Comparison of ENCODE assay signal across 8 cellular contexts in the genomic region with DNA sequence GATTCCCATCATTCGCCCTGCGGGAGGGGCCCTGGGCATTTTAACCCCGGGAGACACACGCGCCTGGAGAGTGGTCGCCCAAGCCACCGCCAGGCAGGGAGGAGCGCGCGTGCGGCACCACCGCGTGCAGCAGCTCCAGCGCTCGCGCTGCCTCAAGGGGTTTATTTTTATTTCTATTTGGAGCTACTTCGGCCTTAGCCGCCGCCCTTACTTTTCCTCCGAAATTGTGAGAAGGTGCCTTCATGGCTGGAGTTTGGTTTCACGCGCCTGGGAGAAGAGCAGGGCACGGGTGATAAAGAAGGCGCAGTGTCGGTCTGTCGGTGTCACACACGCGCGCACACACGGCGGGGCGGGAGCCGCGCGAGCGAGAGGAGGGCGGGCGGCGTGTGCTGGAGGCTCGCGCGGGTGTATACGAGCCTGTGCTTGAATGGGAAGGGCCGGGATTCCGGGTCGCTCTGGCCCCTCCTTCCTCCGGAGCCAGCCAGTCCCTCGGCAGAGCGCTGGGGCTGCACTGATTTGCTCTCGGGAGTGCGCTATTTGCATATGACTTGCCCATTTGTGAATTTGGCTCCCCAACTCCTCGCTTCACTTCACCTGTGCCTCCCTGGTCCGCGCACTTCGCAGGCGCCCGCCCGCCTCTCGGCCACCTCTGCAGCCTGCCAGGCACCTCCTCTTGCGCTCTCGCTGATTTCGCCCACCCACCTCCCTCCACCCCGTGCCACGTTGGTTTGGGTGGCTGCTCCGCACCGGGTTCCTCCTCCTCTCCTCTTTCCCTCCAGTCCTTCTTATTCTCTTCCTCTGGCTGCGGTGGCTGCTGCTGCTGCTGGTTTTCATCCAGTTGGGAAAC.
A peak's percentile ranks its signal among the peaks of the same experiment; 100 is the strongest.
DNase-seq lines count a peak whose midpoint lies in the region; ATAC-seq and TF ChIP-seq lines count a peak whose summit lies in the region.

No MANE protein-coding gene starts in this region.

- no peaks in the 10 kb centered on the region for H3K36me3 ChIP-seq in mammary epithelial cell (ENCODE audit: insufficient read depth, low read length)
- no peaks in the 10 kb centered on the region for H3K36me3 ChIP-seq in iPS-18a (ENCODE audit: control insufficient read depth, low read depth, low read length)
- no peaks in the 10 kb centered on the region for H3K36me3 ChIP-seq in sigmoid colon

- TF ChIP-seq POLR2A in sigmoid colon (IDR thresholded peaks at IDR 0.05) = peak; percentile 75 to 83

- no peak for ATAC-seq in HG02870 (IDR thresholded peaks at IDR 0.05; ENCODE audit: unreplicated experiment)
- no peak for ATAC-seq in HG03139 (IDR thresholded peaks at IDR 0.05; ENCODE audit: unreplicated experiment)

- peak overlapping the region; percentile 83 for H2AFZ ChIP-seq in mammary epithelial cell (ENCODE audit: low read depth, low read length)

- H4K20me1 ChIP-seq in mammary epithelial cell (ENCODE audit: insufficient read depth, low read length) = no peaks in the 10 kb centered on the region

- peak; percentile 24 for DNase-seq in activated naive CD4-positive, alpha-beta T cell treated with anti-CD3 and anti-CD28 coated beads, Interleukin-2, amount 10 ng/mL, durations not matched to agents 7 days and 5 days
- no peak for DNase-seq in activated naive CD4-positive, alpha-beta T cell (lab: John Stamatoyannopoulos, UW)
- DNase-seq in NCI-H2196 treated with DMSO at 0.1 percent for 48 hours (lab: John Stamatoyannopoulos, UW; ENCODE audit: unreplicated experiment) = peak; percentile 74
- DNase-seq in mammary epithelial cell = peak; percentile 90
- peak; percentile 93 for DNase-seq in sigmoid colon

- no peaks in the 10 kb centered on the region for H3K9me3 Mint-ChIP-seq in activated naive CD4-positive, alpha-beta T cell treated with anti-CD3 and anti-CD28 coated beads, Interleukin-2, amount 10 ng/mL, durations not matched to agents 7 days and 5 days

- H3K4me1 Mint-ChIP-seq in activated naive CD4-positive, alpha-beta T cell treated with anti-CD3 and anti-CD28 coated beads, Interleukin-2, amount 10 ng/mL, durations not matched to agents 7 days and 5 days = peaks cover 2% of the 10 kb centered on the region

- no peaks in the 10 kb centered on the region for H3K79me2 ChIP-seq in mammary epithelial cell (ENCODE audit: insufficient read depth, low read length)

- in situ Hi-C loops in mammary epithelial cell (cut with MboI; ENCODE audit: low sequenced_read_pairs in 2 of 2) = no loop called here

- peaks cover 6% of the 10 kb centered on the region for H3K36me3 Mint-ChIP-seq in activated naive CD4-positive, alpha-beta T cell treated with anti-CD3 and anti-CD28 coated beads, Interleukin-2, amount 10 ng/mL, durations not matched to agents 7 days and 5 days

- H3K9me3 ChIP-seq in mammary epithelial cell (replicated peaks; ENCODE audit: insufficient read depth, low read length) = no peaks in the 10 kb centered on the region
- H3K9me3 ChIP-seq in iPS-18a (ENCODE audit: control insufficient read depth, low read depth, low read length) = no peaks in the 10 kb centered on the region
- H3K9me3 ChIP-seq in sigmoid colon = no peaks in the 10 kb centered on the region

- no peak for TF ChIP-seq CTCF in mammary epithelial cell (conservative IDR thresholded peaks at IDR 0.05 in 1 of 2, IDR thresholded peaks at IDR 0.05 in 1 of 2; ENCODE audit: extremely low read depth in 1 of 2, insufficient read depth in 1 of 2, low read depth in 1 of 2, low read length in 2 of 2)
- TF ChIP-seq CTCF in sigmoid colon (IDR thresholded peaks at IDR 0.05) = no peak

- H3K4me3 Mint-ChIP-seq in activated naive CD4-positive, alpha-beta T cell treated with anti-CD3 and anti-CD28 coated beads, Interleukin-2, amount 10 ng/mL, durations not matched to agents 7 days and 5 days = no peak overlapping the region

- 0% methylated on average over 2 of the region's 67 CpGs for WGBS in mammary epithelial cell (ENCODE audit: low coverage, missing lambda C conversion rate)
- 2 to 4% methylated on average over 67 of the region's 67 CpGs for WGBS in sigmoid colon, 2 donors

- BruUV-seq in mammary epithelial cell (replicated peaks; lab: Mats Ljungman, UMichigan) = no TSS peak

- H3K4me1 ChIP-seq in mammary epithelial cell (ENCODE audit: insufficient read depth, low read length) (peaks cover 16% of the 10 kb centered on the region), iPS-18a (ENCODE audit: control insufficient read depth, low read depth, low read length) (peaks cover 43% of the 10 kb centered on the region), sigmoid colon (peaks cover 0 to 39% (median 23%) of the 10 kb centered on the region in 4 donors)

- dilution Hi-C loops in mammary epithelial cell (cut with HindIII; ENCODE audit: low sequenced_read_pairs) = no loop called here

- H3K4me3 ChIP-seq in mammary epithelial cell (replicated peaks in 1 of 3; ENCODE audit: insufficient read depth in 1 of 3, low read depth in 2 of 3, low read length in 3 of 3) = peak overlapping the region; percentile 44 to 61 (median 57)
- H3K4me3 ChIP-seq in iPS-18a (ENCODE audit: low read length) = peak overlapping the region; percentile 77
- H3K4me3 ChIP-seq in sigmoid colon = peak overlapping the region; percentile 63 to 66 (median 65)

- CTCF ChIA-PET in activated naive CD4-positive, alpha-beta T cell treated with anti-CD3 and anti-CD28 coated beads, Interleukin-2, amount 10 ng/mL, durations not matched to agents 7 days and 5 days (lab: Charles Lee) = no interaction called here
- CTCF ChIA-PET in mammary epithelial cell (lab: Charles Lee; ENCODE audit: low non-redundant PET) = no interaction called here

- H3K27me3 Mint-ChIP-seq in activated naive CD4-positive, alpha-beta T cell treated with anti-CD3 and anti-CD28 coated beads, Interleukin-2, amount 10 ng/mL, durations not matched to agents 7 days and 5 days = peaks cover 41% of the 10 kb centered on the region

- H3K27ac ChIP-seq in mammary epithelial cell (ENCODE audit: insufficient read depth, low read depth, low read length) (no peak overlapping the region), iPS-18a (ENCODE audit: low read length) (no peak overlapping the region), sigmoid colon (peak overlapping the region; percentile 67 to 81 (median 76))

- H3K27me3 ChIP-seq in mammary epithelial cell (ENCODE audit: insufficient read depth, low read length) (peaks cover 8% of the 10 kb centered on the region), iPS-18a (ENCODE audit: control insufficient read depth, insufficient read depth, low read length) (peaks cover 63% of the 10 kb centered on the region), sigmoid colon (no peaks in the 10 kb centered on the region)

- H3K9ac ChIP-seq in mammary epithelial cell (ENCODE audit: insufficient read depth, low read length) (no peak overlapping the region), iPS-18a (ENCODE audit: low read length) (peak overlapping the region; percentile 34)

- no peak overlapping the region for H3K27ac Mint-ChIP-seq in activated naive CD4-positive, alpha-beta T cell treated with anti-CD3 and anti-CD28 coated beads, Interleukin-2, amount 10 ng/mL, durations not matched to agents 7 days and 5 days

- H3K4me2 ChIP-seq in mammary epithelial cell (ENCODE audit: insufficient read depth, low read depth, low read length) = peak overlapping the region; percentile 96

- intact Hi-C loops in mammary epithelial cell (cut with micrococcal nuclease) (loop anchor here (1.0 to 2.0 kb wide), 2 partner anchors 234 to 268 kb away; no protein-coding TSS in a partner anchor), sigmoid colon (cut with DNase I) (loop anchor here (2.0 kb wide), 1 partner anchor 90 kb away; no protein-coding TSS in a partner anchor)

- no peak for TF ChIP-seq EP300 in sigmoid colon (IDR thresholded peaks at IDR 0.05)

Comparison
In these comparisons a context has a peak if more than half of its experiments do, and no peak if none do; other contexts are left out.
1. DNase-seq: peak in activated naive CD4-positive, alpha-beta T cell treated with anti-CD3 and anti-CD28 coated beads, Interleukin-2, amount 10 ng/mL, durations not matched to agents 7 days and 5 days (single experiment), NCI-H2196 treated with DMSO at 0.1 percent for 48 hours (single experiment), mammary epithelial cell (single experiment) and sigmoid colon (single experiment); none in activated naive CD4-positive, alpha-beta T cell (0 of 4).
2. H3K27ac ChIP-seq: peak in sigmoid colon (4 of 4); none in mammary epithelial cell (single experiment) and iPS-18a (single experiment).
3. Peak in every context shown above with its lines, with median percentiles within 50 percentile points of each other: H3K4me3 ChIP-seq.